8 cellular contexts compared by ENCODE assay signal in genomic region chr2:62705859-62706720, GRCh38. TPM values are rescaled to one million over a fixed set of nuclear protein-coding genes. Genes with fewer than 3 reads are reported as not detected.
DNase-seq lines count a peak whose midpoint lies in the region; ATAC-seq and TF ChIP-seq lines count a peak whose summit lies in the region.

No MANE protein-coding gene starts in this region.

- peak overlapping the region; percentile 80 for H3K27ac ChIP-seq in colonic mucosa

- peak overlapping the region; percentile 75 for H3K9ac ChIP-seq in Loucy (ENCODE audit: low read depth, low read length, poor library complexity, severe bottlenecking)
- peak overlapping the region; percentile 66 to 71 for H3K9ac ChIP-seq in colonic mucosa (ENCODE audit: low read depth in 2 of 2, low read length in 2 of 2)

- CTCF ChIA-PET in Calu3 (lab: Charles Lee), result interaction anchor here (1.0 to 2.2 kb wide), 3 partner anchors 128 to 249 kb away, joined by 4 to 11 read pairs (median 6); no protein-coding TSS in a partner anchor

- H3K4me2 ChIP-seq in Loucy (ENCODE audit: low read depth, low read length, poor library complexity, severe bottlenecking), result peak overlapping the region; percentile 79

- H3K36me3 ChIP-seq in Loucy (ENCODE audit: insufficient read depth, low read length) (no peaks in the 10 kb centered on the region), colonic mucosa (no peaks in the 10 kb centered on the region)

- peak; percentile 53 for TF ChIP-seq CTCF in Calu3 (IDR thresholded peaks at IDR 0.05; ENCODE audit: unreplicated experiment)
- peak; percentile 28 for TF ChIP-seq CTCF in Loucy (conservative IDR thresholded peaks at IDR 0.05; ENCODE audit: low read length)
- TF ChIP-seq CTCF in colonic mucosa (IDR thresholded peaks at IDR 0.05), result no peak

- H3K27ac Mint-ChIP-seq in Calu3 (ENCODE audit: unreplicated experiment), result peak overlapping the region; percentile 69

- peaks cover 5% of the 10 kb centered on the region for H3K9me3 Mint-ChIP-seq in Calu3 (ENCODE audit: low read depth, unreplicated experiment)

- H3K4me3 Mint-ChIP-seq in Calu3 (ENCODE audit: low read depth, unreplicated experiment), result peak overlapping the region; percentile 87

- BruUV-seq in Calu3 (replicated peaks; lab: Mats Ljungman, UMichigan), result no TSS peak

- no peaks in the 10 kb centered on the region for H3K9me2 ChIP-seq in Loucy (replicated peaks; ENCODE audit: low read depth, low read length)

- peaks cover 50% of the 10 kb centered on the region for H3K4me1 ChIP-seq in Loucy (ENCODE audit: insufficient read depth, low read length, poor library complexity, severe bottlenecking)
- peaks cover 3% of the 10 kb centered on the region for H3K4me1 ChIP-seq in colonic mucosa

- H2AFZ ChIP-seq in Loucy (ENCODE audit: low read length), result peak overlapping the region; percentile 69

- H3K27me3 ChIP-seq in Loucy (ENCODE audit: insufficient read depth, low read length, poor library complexity, severe bottlenecking) (no peaks in the 10 kb centered on the region), colonic mucosa (no peaks in the 10 kb centered on the region)

- H4K20me1 ChIP-seq in Loucy (ENCODE audit: insufficient read depth, low read length, poor library complexity, severe bottlenecking), result peaks cover 9% of the 10 kb centered on the region

- intact Hi-C loops in Calu3 (cut with micrococcal nuclease; ENCODE audit: unreplicated experiment), result loop anchor here (2.0 to 5.0 kb wide), 3 partner anchors 61 to 249 kb away; no protein-coding TSS in a partner anchor
- intact Hi-C loops in colonic mucosa (cut with DNase I), result loop anchor here (10.0 kb wide), 1 partner anchor 201 kb away; the partner anchor contains the start of gene TMEM17

- no peaks in the 10 kb centered on the region for H3K27me3 Mint-ChIP-seq in Calu3 (ENCODE audit: unreplicated experiment)

- no peaks in the 10 kb centered on the region for H3K9me3 ChIP-seq in Loucy (ENCODE audit: insufficient read depth, low read depth, low read length)
- no peaks in the 10 kb centered on the region for H3K9me3 ChIP-seq in colonic mucosa

- H3K36me3 Mint-ChIP-seq in Calu3 (ENCODE audit: insufficient read depth, unreplicated experiment), result peaks cover 37% of the 10 kb centered on the region

- H3F3A ChIP-seq in Loucy (ENCODE audit: low read depth), result no peaks in the 10 kb centered on the region

- peaks cover 44% of the 10 kb centered on the region for H3K79me2 ChIP-seq in Loucy (ENCODE audit: insufficient read depth, low read length)

- peak overlapping the region; percentile 88 for H3K4me3 ChIP-seq in Loucy (ENCODE audit: low read length, poor library complexity, severe bottlenecking)
- peak overlapping the region; percentile 78 for H3K4me3 ChIP-seq in colonic mucosa

- peak; percentile 1 for ATAC-seq in GM21423 (IDR thresholded peaks at IDR 0.05; ENCODE audit: unreplicated experiment)

- peak; percentile 76 for DNase-seq in Calu3
- DNase-seq in UCSD-AML1 (lab: John Stamatoyannopoulos, UW; ENCODE audit: unreplicated experiment), result peak; percentile 66
- DNase-seq in colonic mucosa, result peak; percentile 55
- peak; percentile 46 for DNase-seq in kidney tubule cell (ENCODE audit: low spot score)
- DNase-seq in stimulated activated CD4-positive, alpha-beta T cell treated with anti-CD3 and anti-CD28 coated beads, Interleukin-2, amount 100 ng/mL, for 4 hours (ENCODE audit: low read depth), result peak; percentile 12
- no peak for DNase-seq in NCI-H1048 (lab: John Stamatoyannopoulos, UW)

- peaks cover 35% of the 10 kb centered on the region for H3K4me1 Mint-ChIP-seq in Calu3 (ENCODE audit: low read depth, unreplicated experiment)

RNA-seq across cellular contexts. Expression of gene EHBP1, which starts 0.6 kb away (rescaled TPM):
- total RNA-seq in Calu3 (2022) (82.9 and 89.2 TPM in 2 replicates), colonic mucosa (10 to 100 TPM; 23.6 to 32.7 TPM)
